12 cellular contexts compared by ENCODE assay signal in the genomic region with DNA sequence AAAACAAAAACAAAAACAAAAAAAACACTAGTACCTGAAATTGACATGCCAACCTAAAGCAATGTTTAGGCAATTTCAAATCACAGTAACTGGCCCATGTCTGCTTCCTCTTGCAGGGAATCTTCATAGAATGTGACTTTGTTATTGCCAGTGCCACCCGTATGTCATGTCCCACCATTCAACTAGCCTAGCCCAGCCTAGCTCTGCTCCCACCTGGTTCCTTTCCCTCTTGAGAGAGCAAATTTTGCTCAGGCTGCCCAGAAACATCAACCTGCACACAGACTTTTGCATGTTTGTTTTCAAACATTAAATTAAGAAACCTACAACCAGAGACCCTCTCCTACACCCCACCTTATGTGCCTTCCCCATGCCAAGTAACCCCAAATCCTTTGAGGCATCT.
DNase-seq lines count a peak whose midpoint lies in the region; ATAC-seq and TF ChIP-seq lines count a peak whose summit lies in the region.
"Had no signal": no experiment of that assay in that cellular context is flagged by ENCODE, and none has a peak within 500 bp of the region (broad histone marks: within the 10 kb centered on the region; RNA-seq: fewer than 3 reads in every experiment).

No MANE protein-coding gene starts in this region.

- H3K4me1 ChIP-seq in lung (ENCODE audit: control insufficient read depth in 2 of 2, insufficient read depth in 2 of 2, low read length in 2 of 2) (peaks cover 0 to 5% of the 10 kb centered on the region in 2 donors), thymus (ENCODE audit: control insufficient read depth, insufficient read depth, low read length) (peaks cover 21% of the 10 kb centered on the region)

- peak overlapping the region; percentile 87 for H3K27ac Mint-ChIP-seq in activated T-cell treated with anti-CD3 and anti-CD28 coated beads, Interleukin-2, amount 50 U/mL, for 24 hours

- H3K9me3 ChIP-seq in lung (ENCODE audit: control insufficient read depth in 2 of 2, insufficient read depth in 1 of 2, low read length in 1 of 2) (no peaks in the 10 kb centered on the region), thymus (ENCODE audit: control insufficient read depth) (no peaks in the 10 kb centered on the region)
- H3K9me3 ChIP-seq: uterus had no signal

- H3K27me3 Mint-ChIP-seq in activated T-cell treated with anti-CD3 and anti-CD28 coated beads, Interleukin-2, amount 50 U/mL, for 24 hours = no peaks in the 10 kb centered on the region

- DNase-seq in activated T-cell treated with anti-CD3 and anti-CD28 coated beads, Interleukin-2, amount 50 U/mL, for 24 hours = no peak
- no peak for DNase-seq in activated T-cell treated with anti-CD3 and anti-CD28 coated beads, Interleukin-2, amount 50 U/mL, for 1 hour
- no peak for DNase-seq in lung (ENCODE audit: low spot score)
- DNase-seq in NCI-H446 treated with DMSO at 0.1 percent for 48 hours (lab: John Stamatoyannopoulos, UW) = no peak
- DNase-seq in activated gamma-delta T cell treated with Interleukin-2 at 50 U/mL for 16 hours = no peak
- no peak for DNase-seq in cerebellar nuclear complex (lab: John Stamatoyannopoulos, UW)
- DNase-seq: glutamatergic neuron, MM.1S had no signal

- no peaks in the 10 kb centered on the region for H3K27me3 ChIP-seq in lung (ENCODE audit: control insufficient read depth, insufficient read depth)
- peaks cover 14% of the 10 kb centered on the region for H3K27me3 ChIP-seq in thymus (ENCODE audit: control insufficient read depth, insufficient read depth)
- H3K27me3 ChIP-seq: uterus had no signal

- peak overlapping the region; percentile 79 for H3K4me3 Mint-ChIP-seq in activated T-cell treated with anti-CD3 and anti-CD28 coated beads, Interleukin-2, amount 50 U/mL, for 24 hours

- H3K4me3 ChIP-seq in lung = no peak overlapping the region
- peak overlapping the region; percentile 65 for H3K4me3 ChIP-seq in thymus (ENCODE audit: low read length)

- peak overlapping the region; percentile 78 for H3K27ac ChIP-seq in angular gyrus (ENCODE audit: low read depth, low read length)
- H3K27ac ChIP-seq in lung (ENCODE audit: low read depth in 1 of 2, low read length in 1 of 2) = peak overlapping the region; percentile 72 to 79
- H3K27ac ChIP-seq in thymus (ENCODE audit: low read depth) = no peak overlapping the region

- no peak for TF ChIP-seq CTCF in lung (IDR thresholded peaks at IDR 0.05; ENCODE audit: control extremely low read depth, extremely low read depth)

- H3K36me3 Mint-ChIP-seq in activated T-cell treated with anti-CD3 and anti-CD28 coated beads, Interleukin-2, amount 50 U/mL, for 24 hours (ENCODE audit: low read depth) = peaks cover 24% of the 10 kb centered on the region

- H3K36me3 ChIP-seq in lung (ENCODE audit: control insufficient read depth in 2 of 2, insufficient read depth in 2 of 2, low read length in 2 of 2) (peaks cover 4 to 7% of the 10 kb centered on the region in 2 donors), thymus (ENCODE audit: control insufficient read depth, insufficient read depth) (peaks cover 9% of the 10 kb centered on the region)
- H3K36me3 ChIP-seq: uterus had no signal

- H3K9me3 Mint-ChIP-seq in activated T-cell treated with anti-CD3 and anti-CD28 coated beads, Interleukin-2, amount 50 U/mL, for 24 hours = no peaks in the 10 kb centered on the region

- 60 to 65% methylated on average over 1 of the region's 1 CpG for WGBS in lung, 2 donors
- 87% methylated on average over 1 of the region's 1 CpG for WGBS in thymus

- H3K4me1 Mint-ChIP-seq in activated T-cell treated with anti-CD3 and anti-CD28 coated beads, Interleukin-2, amount 50 U/mL, for 24 hours (ENCODE audit: low read depth) = peaks cover 48% of the 10 kb centered on the region

- no peak for ATAC-seq in lung (ENCODE audit: insufficient read depth, low FRiP score)
- ATAC-seq: Panc1 had no signal
